29 cellular contexts compared by ENCODE assay signal in genomic region chr7:54874804-54875203, GRCh38.
"Had no signal": no experiment of that assay in that cellular context is flagged by ENCODE, and none has a peak within 500 bp of the region (broad histone marks: within the 10 kb centered on the region; RNA-seq: fewer than 3 reads in every experiment).

No MANE protein-coding gene starts in this region.

- H3K9me3 ChIP-seq: ascending aorta, esophagus squamous epithelium, gastroesophageal sphincter, right lobe of liver, stomach, thoracic aorta, upper lobe of left lung had no signal

- H3K4me3 ChIP-seq: adrenal gland, ascending aorta, coronary artery, esophagus squamous epithelium, gastroesophageal sphincter, right lobe of liver, skin epidermis, stomach, thoracic aorta, upper lobe of left lung had no signal

- H3K4me1 ChIP-seq: ascending aorta, esophagus squamous epithelium, gastroesophageal sphincter, right lobe of liver, stomach, upper lobe of left lung had no signal

- H3K36me3 ChIP-seq: adrenal gland, ascending aorta, brain microvascular endothelial cell, esophagus squamous epithelium, gastroesophageal sphincter, right lobe of liver, stomach, thoracic aorta, upper lobe of left lung had no signal

- DNase-seq: activated B cell treated with CpG ODN at 0.5 μM for 24 hours; activated CD4-positive, alpha-beta T cell treated with anti-CD3 and anti-CD28 coated beads for 36 hours; activated CD4-positive, alpha-beta T cell treated with anti-CD3 and anti-CD28 coated beads, Interleukin-2, amount 50 U/mL, for 4 hours; activated CD8-positive, alpha-beta memory T cell treated with anti-CD3 and anti-CD28 coated beads for 24 hours; activated CD8-positive, alpha-beta memory T cell treated with anti-CD3 and anti-CD28 coated beads, Interleukin-2, amount 50 U/mL, for 4 hours; activated T-cell treated with anti-CD3 and anti-CD28 coated beads, Interleukin-2, amount 50 U/mL, for 24 hours; adrenal gland; brain microvascular endothelial cell; esophagus squamous epithelium; head of caudate nucleus; hypothalamus; left colon; mesendoderm; naive B cell; occipital lobe; posterior cingulate gyrus; right lobe of liver; stimulated activated CD4-positive, alpha-beta T cell treated with anti-CD3 and anti-CD28 coated beads, Interleukin-2, amount 100 ng/mL, for 24 hours; stomach; T-helper 9 cell; upper lobe of left lung had no signal

- H3K27ac ChIP-seq: adrenal gland, ascending aorta, brain microvascular endothelial cell, coronary artery, esophagus squamous epithelium, gastroesophageal sphincter, right lobe of liver, skin epidermis, stomach, thoracic aorta, upper lobe of left lung had no signal

- H3K27me3 ChIP-seq: adrenal gland, ascending aorta, brain microvascular endothelial cell, esophagus squamous epithelium, gastroesophageal sphincter, right lobe of liver, stomach, upper lobe of left lung had no signal

- ATAC-seq: activated CD4-positive, alpha-beta T cell treated with anti-CD3 and anti-CD28 coated beads for 36 hours; activated naive CD4-positive, alpha-beta T cell treated with anti-CD3 and anti-CD28 coated beads, Interleukin-2, amount 50 U/mL, for 72 hours; activated T-helper 17 cell treated with anti-CD3 and anti-CD28 coated beads, Interleukin-2, amount 50 U/mL, for 72 hours; gastroesophageal sphincter; left colon; right lobe of liver; stimulated activated memory B cell treated with anti-CD40 and anti-IgM and Interleukin-4, amounts not matched to agents 10 μg/mL and 1 μg/mL and 100 μg/mL, for 72 hours had no signal
